In genomic region chr9:134696433-134696832, GRCh38 we compare ENCODE assay signal across 1 cellular context.
A peak's percentile ranks its signal among the peaks of the same experiment; 100 is the strongest.
TF ChIP-seq lines count a peak whose summit lies in the region.

No MANE protein-coding gene starts in this region.

TF ChIP-seq in K562, 482 proteins besides CTCF, POLR2A, EP300 and RAD21 (continued from another document):
- peak; percentile 89 for TF ChIP-seq TFE3 (CRISPR knock-in tag; IDR thresholded peaks at IDR 0.05)
- peak; percentile 19; the same call in 1 of the 2 replicates for TF ChIP-seq USF2 (CRISPR knock-in tag; IDR thresholded peaks at IDR 0.05)
- no peak for TF ChIP-seq ZNF165 (CRISPR knock-in tag; IDR thresholded peaks at IDR 0.05; ENCODE audit: borderline replicate concordance)
- no peak for TF ChIP-seq ZNF436 (CRISPR knock-in tag; IDR thresholded peaks at IDR 0.05)
- 0 out of 2 replicates have a peak, but pooled peaks have one; percentile 29 for TF ChIP-seq TOE1 (IDR thresholded peaks at IDR 0.05; ENCODE audit: borderline replicate concordance)
- no peak for TF ChIP-seq TOE1 (CRISPR knock-in tag; IDR thresholded peaks at IDR 0.05; ENCODE audit: borderline replicate concordance, low read depth)
- TF ChIP-seq CBFA2T2 (conservative IDR thresholded peaks at IDR 0.05), result peak; percentile 22; the same call in 1 of the 2 replicates
